1 cellular context compared by ENCODE assay signal in the genomic region with DNA sequence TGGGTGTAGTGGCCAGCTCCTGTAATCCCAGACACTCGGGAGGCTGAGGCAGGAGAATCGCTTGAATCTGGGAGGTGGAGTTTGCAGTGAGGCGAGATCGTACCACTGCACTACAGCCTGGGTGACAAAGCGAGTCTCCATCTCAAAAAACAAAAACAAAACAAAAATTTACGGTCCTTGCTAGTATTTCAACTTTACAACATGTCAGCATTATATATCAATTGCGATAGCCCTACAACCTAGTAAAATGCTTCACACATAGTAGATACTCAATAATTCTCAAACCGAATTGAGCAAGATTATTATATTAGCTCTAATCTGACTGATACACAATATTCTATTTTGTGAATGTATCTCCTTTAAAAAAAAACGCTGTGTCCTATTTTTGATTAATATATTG.
TF ChIP-seq lines count a peak whose summit lies in the region.

No MANE protein-coding gene starts in this region.

TF ChIP-seq in HepG2, 621 proteins besides CTCF, POLR2A, EP300 and RAD21 (continued from another document):
- TF ChIP-seq, protein P1, sequence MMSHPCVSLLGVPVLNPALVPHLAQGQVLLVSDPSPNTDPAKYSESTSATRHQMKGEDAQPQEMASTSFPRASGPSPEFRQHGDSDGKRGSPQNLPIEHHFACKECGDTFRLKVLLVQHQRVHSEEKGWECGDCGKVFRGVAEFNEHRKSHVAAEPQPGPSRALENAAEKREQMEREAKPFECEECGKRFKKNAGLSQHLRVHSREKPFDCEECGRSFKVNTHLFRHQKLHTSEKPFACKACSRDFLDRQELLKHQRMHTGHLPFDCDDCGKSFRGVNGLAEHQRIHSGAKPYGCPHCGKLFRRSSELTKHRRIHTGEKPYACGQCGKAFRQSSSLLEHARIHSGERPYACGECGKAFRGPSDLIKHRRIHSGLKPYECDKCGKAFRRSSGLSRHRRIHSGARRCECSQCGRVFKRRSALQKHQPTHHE (CRISPR knock-in tag; IDR thresholded peaks at IDR 0.05; ENCODE audit: borderline replicate concordance) = no peak
